ENCODE assay signal across 15 cellular contexts in the genomic region with DNA sequence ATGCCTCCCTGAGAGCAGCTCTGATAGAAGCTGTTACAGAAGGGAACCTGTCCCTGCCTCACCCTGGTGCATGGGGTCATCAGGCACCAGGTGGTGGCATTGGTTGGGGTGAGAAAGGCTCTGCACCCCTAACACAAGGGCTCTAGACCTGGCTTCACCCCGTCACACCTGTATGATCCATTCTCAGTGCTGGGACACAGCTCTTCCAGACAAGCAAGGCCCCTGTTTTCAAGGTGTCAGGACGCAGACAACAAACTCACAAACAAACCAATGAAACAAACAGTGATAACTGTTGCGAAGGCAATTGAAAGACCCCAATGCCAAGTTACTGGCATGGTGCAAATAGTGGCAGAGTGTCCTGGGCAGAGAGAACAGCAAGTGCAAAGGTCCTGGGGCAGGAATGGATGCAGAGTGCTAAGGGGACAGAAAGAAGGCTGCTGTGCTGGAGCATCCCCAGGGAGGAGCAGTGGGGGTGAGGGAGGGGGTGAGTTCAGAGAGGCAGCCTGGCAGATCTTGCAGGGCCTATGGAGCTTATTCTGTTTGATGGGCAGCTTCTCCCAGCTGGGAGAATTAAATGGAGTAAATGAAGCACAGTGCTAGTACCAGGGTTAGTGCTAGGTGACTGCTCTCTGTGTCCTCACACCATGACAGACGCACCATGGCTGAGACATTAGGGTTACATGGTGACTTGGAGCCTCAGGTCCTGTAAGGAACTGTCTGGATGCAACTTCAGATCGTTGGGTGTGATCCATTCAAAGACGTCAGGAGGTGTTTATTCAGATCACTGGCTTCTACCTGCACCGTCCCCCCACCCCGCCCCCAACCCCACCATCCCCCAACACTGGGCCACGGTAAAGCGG.
DNase-seq lines count a peak whose midpoint lies in the region; FAIRE-seq and TF ChIP-seq lines count a peak whose summit lies in the region.
"Had no signal": no experiment of that assay in that cellular context is flagged by ENCODE, and none has a peak within 500 bp of the region (broad histone marks: within the 10 kb centered on the region; RNA-seq: fewer than 3 reads in every experiment).

No MANE protein-coding gene starts in this region.

- no peaks in the 10 kb centered on the region for H3K36me3 ChIP-seq in endodermal cell (ENCODE audit: control insufficient read depth, insufficient read depth, low read length)
- no peaks in the 10 kb centered on the region for H3K36me3 ChIP-seq in sigmoid colon
- H3K36me3 ChIP-seq in small intestine (ENCODE audit: control insufficient read depth in 2 of 2, insufficient read depth in 2 of 2, low read length in 2 of 2), result no peaks in the 10 kb centered on the region
- H3K36me3 ChIP-seq: right lobe of liver had no signal

- H3K27me3 ChIP-seq in endodermal cell (ENCODE audit: control insufficient read depth, insufficient read depth, low read length, poor library complexity, severe bottlenecking) (peaks cover 32% of the 10 kb centered on the region), sigmoid colon (peaks cover 18 to 95% (median 52%) of the 10 kb centered on the region in 3 donors), small intestine (ENCODE audit: control insufficient read depth in 2 of 2, insufficient read depth in 2 of 2, low read length in 2 of 2) (peaks cover 0 to 50% of the 10 kb centered on the region in 2 donors)

- FAIRE-seq in small intestine (lab: Jason Lieb, UNC), result no peak
- FAIRE-seq: K562 had no signal

- H3K27me3 Mint-ChIP-seq in endodermal cell (ENCODE audit: insufficient read depth), result peaks cover 52% of the 10 kb centered on the region
- H3K27me3 Mint-ChIP-seq in progenitor cell of endocrine pancreas, result peaks cover 75% of the 10 kb centered on the region

- H3K27ac Mint-ChIP-seq in endodermal cell (no peak overlapping the region), progenitor cell of endocrine pancreas (no peak overlapping the region)
- H3K27ac Mint-ChIP-seq: CD4-positive, alpha-beta T cell had no signal

- H3K27ac ChIP-seq in endodermal cell (ENCODE audit: low read depth, low read length), result no peak overlapping the region
- H3K27ac ChIP-seq in sigmoid colon, result no peak overlapping the region
- no peak overlapping the region for H3K27ac ChIP-seq in small intestine (ENCODE audit: low read depth in 1 of 2, low read length in 1 of 2)
- H3K27ac ChIP-seq: right lobe of liver had no signal

- TF ChIP-seq CTCF in endodermal cell (conservative IDR thresholded peaks at IDR 0.05) (no peak), progenitor cell of endocrine pancreas (IDR thresholded peaks at IDR 0.05; ENCODE audit: unreplicated experiment) (no peak), sigmoid colon (IDR thresholded peaks at IDR 0.05) (no peak)

- intact Hi-C loops in sigmoid colon (cut with DNase I), result no loop called here

- H3K4me3 ChIP-seq in endodermal cell (ENCODE audit: low read length), result no peak overlapping the region
- H3K4me3 ChIP-seq in sigmoid colon, result no peak overlapping the region
- no peak overlapping the region for H3K4me3 ChIP-seq in small intestine (ENCODE audit: low read depth in 1 of 2, low read length in 2 of 2)
- H3K4me3 ChIP-seq: K562, right lobe of liver had no signal

- peak; percentile 55 for DNase-seq in DMS53 (lab: John Stamatoyannopoulos, UW)
- DNase-seq in DMS53 treated with DMSO at 0.1 percent for 48 hours (lab: John Stamatoyannopoulos, UW; ENCODE audit: unreplicated experiment), result no peak
- peak; percentile 5 for DNase-seq in HuH-7 (ENCODE audit: low spot score)
- peak; percentile 48 for DNase-seq in endodermal cell
- DNase-seq in progenitor cell of endocrine pancreas (ENCODE audit: low spot score, unreplicated experiment), result no peak
- DNase-seq in NCI-H82 treated with DMSO at 0.1 percent for 48 hours (lab: John Stamatoyannopoulos, UW; ENCODE audit: unreplicated experiment), result no peak
- no peak for DNase-seq in sigmoid colon
- no peak for DNase-seq in small intestine
- DNase-seq: 8988T; erythroblast; left colon; stimulated activated CD4-positive, alpha-beta T cell treated with anti-CD3 and anti-CD28 coated beads, Interleukin-4, amount 100 ng/mL, for 24 hours had no signal

- H3K9ac ChIP-seq in endodermal cell (ENCODE audit: extremely low read depth, low read length, poor library complexity, severe bottlenecking), result no peak overlapping the region

- H3K9me3 ChIP-seq in endodermal cell (ENCODE audit: control insufficient read depth, low read length) (no peaks in the 10 kb centered on the region), sigmoid colon (no peaks in the 10 kb centered on the region), small intestine (ENCODE audit: control insufficient read depth, low read depth) (no peaks in the 10 kb centered on the region)
- H3K9me3 ChIP-seq: right lobe of liver had no signal

- peaks cover 25% of the 10 kb centered on the region for H3K4me1 Mint-ChIP-seq in endodermal cell
- H3K4me1 Mint-ChIP-seq in progenitor cell of endocrine pancreas (ENCODE audit: low read depth), result peaks cover 9% of the 10 kb centered on the region

- no peaks in the 10 kb centered on the region for H3K36me3 Mint-ChIP-seq in endodermal cell (ENCODE audit: low read depth)
- no peaks in the 10 kb centered on the region for H3K36me3 Mint-ChIP-seq in progenitor cell of endocrine pancreas (ENCODE audit: insufficient read depth)

- H3K9me3 Mint-ChIP-seq in endodermal cell (no peaks in the 10 kb centered on the region), progenitor cell of endocrine pancreas (ENCODE audit: low read depth) (no peaks in the 10 kb centered on the region)
- H3K9me3 Mint-ChIP-seq: CD4-positive, alpha-beta T cell had no signal

- peak overlapping the region; percentile 53 for H3K4me3 Mint-ChIP-seq in endodermal cell
- peak overlapping the region; percentile 25 for H3K4me3 Mint-ChIP-seq in progenitor cell of endocrine pancreas (ENCODE audit: low read depth)
- H3K4me3 Mint-ChIP-seq: CD4-positive, alpha-beta T cell had no signal

- no peak for TF ChIP-seq POLR2A in sigmoid colon (IDR thresholded peaks at IDR 0.05)

- 64 to 86% methylated on average over 2 to 9 of the region's 10 CpGs for WGBS in endodermal cell (ENCODE audit: insufficient coverage in 1 of 2, insufficient read length in 1 of 2), 2 experiments
- WGBS in sigmoid colon, 2 donors, result 35 to 44% methylated on average over 10 of the region's 10 CpGs
- 31 to 46% (median 35%) methylated on average over 10 of the region's 10 CpGs for WGBS in small intestine, 3 donors

- H3K4me1 ChIP-seq in endodermal cell (ENCODE audit: control insufficient read depth, insufficient read depth, low read length), result peaks cover 3% of the 10 kb centered on the region
- H3K4me1 ChIP-seq in sigmoid colon, result peaks cover 0 to 10% (median 8%) of the 10 kb centered on the region in 4 donors
- no peaks in the 10 kb centered on the region for H3K4me1 ChIP-seq in small intestine (ENCODE audit: control insufficient read depth in 2 of 2, insufficient read depth in 1 of 2, low read depth in 1 of 2, low read length in 1 of 2)
- H3K4me1 ChIP-seq: right lobe of liver had no signal

- TF ChIP-seq EP300 in sigmoid colon (IDR thresholded peaks at IDR 0.05), result no peak

Comparison
In these comparisons a context has a peak if more than half of its experiments do, and no peak if none do; other contexts are left out.
1. DNase-seq: peak in DMS53 (single experiment), HuH-7 (single experiment) and endodermal cell (single experiment); none in DMS53 treated with DMSO at 0.1 percent for 48 hours (single experiment), progenitor cell of endocrine pancreas (single experiment), NCI-H82 treated with DMSO at 0.1 percent for 48 hours (single experiment), sigmoid colon (single experiment) and small intestine (single experiment).